1 cellular context compared by ENCODE assay signal in the genomic region with DNA sequence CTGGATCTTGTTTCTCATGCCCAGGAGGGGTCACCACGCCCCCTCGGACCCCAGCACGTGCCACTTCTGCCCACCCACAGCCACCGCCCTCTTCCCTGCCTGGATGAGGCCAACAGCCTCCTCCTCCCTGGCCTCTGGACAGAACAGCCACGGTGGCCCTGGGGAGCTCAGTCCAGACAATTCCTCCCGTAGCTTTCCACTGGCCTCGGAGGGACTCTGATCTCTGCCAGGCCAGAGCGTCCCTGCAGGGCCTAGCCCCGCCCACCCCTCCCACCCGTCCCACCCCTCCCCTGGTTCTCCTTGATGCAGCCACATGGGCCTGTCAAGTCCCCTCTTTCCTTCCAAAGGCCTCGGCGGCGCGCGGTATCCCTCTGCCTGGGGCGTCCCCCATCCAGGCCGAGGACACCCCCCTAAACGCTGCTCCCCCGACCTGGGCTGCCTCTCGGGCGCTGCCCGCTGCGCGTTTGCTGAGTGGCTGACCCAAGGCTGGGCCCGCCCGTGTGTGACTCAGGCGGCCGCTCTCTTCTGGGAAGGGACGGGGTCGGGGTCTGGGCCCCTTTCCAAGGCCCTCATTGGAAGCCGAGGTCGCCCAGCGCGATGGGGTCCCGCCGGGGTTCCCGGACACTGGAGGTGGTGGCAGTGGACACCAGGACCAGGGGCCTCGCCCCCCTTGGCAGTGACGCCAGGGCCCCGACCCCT.
TF ChIP-seq lines count a peak whose summit lies in the region.

No MANE protein-coding gene starts in this region.

TF ChIP-seq in HepG2, 621 proteins besides CTCF, POLR2A, EP300 and RAD21 (continued from another document and continues in another):
- TF ChIP-seq ZNF781 (CRISPR knock-in tag; IDR thresholded peaks at IDR 0.05; ENCODE audit: borderline replicate concordance, not compliant biosample characterization) = no peak
- no peak for TF ChIP-seq CHCHD3 (CRISPR knock-in tag; IDR thresholded peaks at IDR 0.05)
- no peak for TF ChIP-seq SRSF9 (IDR thresholded peaks at IDR 0.05; ENCODE audit: borderline replicate concordance, insufficient read depth, low read depth, low read length, poor library complexity, severe bottlenecking)
- TF ChIP-seq, protein P1, sequence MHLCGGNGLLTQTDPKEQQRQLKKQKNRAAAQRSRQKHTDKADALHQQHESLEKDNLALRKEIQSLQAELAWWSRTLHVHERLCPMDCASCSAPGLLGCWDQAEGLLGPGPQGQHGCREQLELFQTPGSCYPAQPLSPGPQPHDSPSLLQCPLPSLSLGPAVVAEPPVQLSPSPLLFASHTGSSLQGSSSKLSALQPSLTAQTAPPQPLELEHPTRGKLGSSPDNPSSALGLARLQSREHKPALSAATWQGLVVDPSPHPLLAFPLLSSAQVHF (CRISPR knock-in tag; IDR thresholded peaks at IDR 0.05) = no peak
- TF ChIP-seq ZNF703 (CRISPR knock-in tag; IDR thresholded peaks at IDR 0.05; ENCODE audit: borderline replicate concordance) = peak; percentile 67; the same call in 1 of the 2 replicates
- TF ChIP-seq, protein P2, sequence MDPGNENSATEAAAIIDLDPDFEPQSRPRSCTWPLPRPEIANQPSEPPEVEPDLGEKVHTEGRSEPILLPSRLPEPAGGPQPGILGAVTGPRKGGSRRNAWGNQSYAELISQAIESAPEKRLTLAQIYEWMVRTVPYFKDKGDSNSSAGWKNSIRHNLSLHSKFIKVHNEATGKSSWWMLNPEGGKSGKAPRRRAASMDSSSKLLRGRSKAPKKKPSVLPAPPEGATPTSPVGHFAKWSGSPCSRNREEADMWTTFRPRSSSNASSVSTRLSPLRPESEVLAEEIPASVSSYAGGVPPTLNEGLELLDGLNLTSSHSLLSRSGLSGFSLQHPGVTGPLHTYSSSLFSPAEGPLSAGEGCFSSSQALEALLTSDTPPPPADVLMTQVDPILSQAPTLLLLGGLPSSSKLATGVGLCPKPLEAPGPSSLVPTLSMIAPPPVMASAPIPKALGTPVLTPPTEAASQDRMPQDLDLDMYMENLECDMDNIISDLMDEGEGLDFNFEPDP (CRISPR knock-in tag; conservative IDR thresholded peaks at IDR 0.05) = no peak
- TF ChIP-seq ZNF343 (CRISPR knock-in tag; IDR thresholded peaks at IDR 0.05) = no peak
- TF ChIP-seq HOMEZ (CRISPR knock-in tag; IDR thresholded peaks at IDR 0.05; ENCODE audit: low read depth) = no peak
- no peak for TF ChIP-seq KLF15 (CRISPR knock-in tag; IDR thresholded peaks at IDR 0.05; ENCODE audit: borderline replicate concordance)
- TF ChIP-seq, protein P3, sequence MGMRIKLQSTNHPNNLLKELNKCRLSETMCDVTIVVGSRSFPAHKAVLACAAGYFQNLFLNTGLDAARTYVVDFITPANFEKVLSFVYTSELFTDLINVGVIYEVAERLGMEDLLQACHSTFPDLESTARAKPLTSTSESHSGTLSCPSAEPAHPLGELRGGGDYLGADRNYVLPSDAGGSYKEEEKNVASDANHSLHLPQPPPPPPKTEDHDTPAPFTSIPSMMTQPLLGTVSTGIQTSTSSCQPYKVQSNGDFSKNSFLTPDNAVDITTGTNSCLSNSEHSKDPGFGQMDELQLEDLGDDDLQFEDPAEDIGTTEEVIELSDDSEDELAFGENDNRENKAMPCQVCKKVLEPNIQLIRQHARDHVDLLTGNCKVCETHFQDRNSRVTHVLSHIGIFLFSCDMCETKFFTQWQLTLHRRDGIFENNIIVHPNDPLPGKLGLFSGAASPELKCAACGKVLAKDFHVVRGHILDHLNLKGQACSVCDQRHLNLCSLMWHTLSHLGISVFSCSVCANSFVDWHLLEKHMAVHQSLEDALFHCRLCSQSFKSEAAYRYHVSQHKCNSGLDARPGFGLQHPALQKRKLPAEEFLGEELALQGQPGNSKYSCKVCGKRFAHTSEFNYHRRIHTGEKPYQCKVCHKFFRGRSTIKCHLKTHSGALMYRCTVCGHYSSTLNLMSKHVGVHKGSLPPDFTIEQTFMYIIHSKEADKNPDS (CRISPR knock-in tag; IDR thresholded peaks at IDR 0.05) = 0 out of 2 replicates have a peak, but pooled peaks have one; percentile 42
- TF ChIP-seq CERS6 (CRISPR knock-in tag; IDR thresholded peaks at IDR 0.05) = no peak
- no peak for TF ChIP-seq SOX6 (IDR thresholded peaks at IDR 0.05)
- TF ChIP-seq SOX6 (CRISPR knock-in tag; IDR thresholded peaks at IDR 0.05) = peak; percentile 52
- TF ChIP-seq NR2F2 (IDR thresholded peaks at IDR 0.05; ENCODE audit: borderline replicate concordance, low read depth) = no peak
- TF ChIP-seq, protein P4, sequence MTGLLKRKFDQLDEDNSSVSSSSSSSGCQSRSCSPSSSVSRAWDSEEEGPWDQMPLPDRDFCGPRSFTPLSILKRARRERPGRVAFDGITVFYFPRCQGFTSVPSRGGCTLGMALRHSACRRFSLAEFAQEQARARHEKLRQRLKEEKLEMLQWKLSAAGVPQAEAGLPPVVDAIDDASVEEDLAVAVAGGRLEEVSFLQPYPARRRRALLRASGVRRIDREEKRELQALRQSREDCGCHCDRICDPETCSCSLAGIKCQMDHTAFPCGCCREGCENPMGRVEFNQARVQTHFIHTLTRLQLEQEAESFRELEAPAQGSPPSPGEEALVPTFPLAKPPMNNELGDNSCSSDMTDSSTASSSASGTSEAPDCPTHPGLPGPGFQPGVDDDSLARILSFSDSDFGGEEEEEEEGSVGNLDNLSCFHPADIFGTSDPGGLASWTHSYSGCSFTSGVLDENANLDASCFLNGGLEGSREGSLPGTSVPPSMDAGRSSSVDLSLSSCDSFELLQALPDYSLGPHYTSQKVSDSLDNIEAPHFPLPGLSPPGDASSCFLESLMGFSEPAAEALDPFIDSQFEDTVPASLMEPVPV (CRISPR knock-in tag; IDR thresholded peaks at IDR 0.05) = peak; percentile 13; the same call in 1 of the 2 replicates
- no peak for TF ChIP-seq HOXA9 (CRISPR knock-in tag; IDR thresholded peaks at IDR 0.05; ENCODE audit: borderline replicate concordance)
- TF ChIP-seq ZNF616 (CRISPR knock-in tag; IDR thresholded peaks at IDR 0.05; ENCODE audit: low read depth) = 0 out of 2 replicates have a peak, but pooled peaks have one; percentile 27
- TF ChIP-seq THRA (CRISPR knock-in tag; IDR thresholded peaks at IDR 0.05; ENCODE audit: borderline replicate concordance) = no peak
- TF ChIP-seq ZNF260 (CRISPR knock-in tag; IDR thresholded peaks at IDR 0.05; ENCODE audit: borderline replicate concordance, low read depth) = no peak
- TF ChIP-seq, protein P5, sequence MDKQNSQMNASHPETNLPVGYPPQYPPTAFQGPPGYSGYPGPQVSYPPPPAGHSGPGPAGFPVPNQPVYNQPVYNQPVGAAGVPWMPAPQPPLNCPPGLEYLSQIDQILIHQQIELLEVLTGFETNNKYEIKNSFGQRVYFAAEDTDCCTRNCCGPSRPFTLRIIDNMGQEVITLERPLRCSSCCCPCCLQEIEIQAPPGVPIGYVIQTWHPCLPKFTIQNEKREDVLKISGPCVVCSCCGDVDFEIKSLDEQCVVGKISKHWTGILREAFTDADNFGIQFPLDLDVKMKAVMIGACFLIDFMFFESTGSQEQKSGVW (CRISPR knock-in tag; IDR thresholded peaks at IDR 0.05; ENCODE audit: borderline replicate concordance) = no peak
- TF ChIP-seq SP2 (CRISPR knock-in tag; IDR thresholded peaks at IDR 0.05) = no peak
- TF ChIP-seq ZNF737 (CRISPR knock-in tag; IDR thresholded peaks at IDR 0.05; ENCODE audit: borderline replicate concordance) = no peak
- no peak for TF ChIP-seq UBTF (CRISPR knock-in tag; IDR thresholded peaks at IDR 0.05)
- no peak for TF ChIP-seq CEBPB (IDR thresholded peaks at IDR 0.05; ENCODE audit: borderline replicate concordance, low read depth, low read length)
- TF ChIP-seq FOXA3 (CRISPR knock-in tag; IDR thresholded peaks at IDR 0.05) = 0 out of 2 replicates have a peak, but pooled peaks have one; percentile 15
- no peak for TF ChIP-seq FLYWCH1 (CRISPR knock-in tag; IDR thresholded peaks at IDR 0.05)
- TF ChIP-seq GZF1 (CRISPR knock-in tag; IDR thresholded peaks at IDR 0.05) = no peak
- TF ChIP-seq SP4 (CRISPR knock-in tag; IDR thresholded peaks at IDR 0.05) = no peak; the same call in none of the 2 replicates
- TF ChIP-seq CHD2 (IDR thresholded peaks at IDR 0.05; ENCODE audit: low read depth, low read length) = no peak
- TF ChIP-seq ETS1 (CRISPR knock-in tag; IDR thresholded peaks at IDR 0.05) = no peak
- TF ChIP-seq ZBTB46 (CRISPR knock-in tag; IDR thresholded peaks at IDR 0.05; ENCODE audit: borderline replicate concordance) = 0 out of 2 replicates have a peak, but pooled peaks have one; percentile 2
- TF ChIP-seq ZNF251 (CRISPR knock-in tag; IDR thresholded peaks at IDR 0.05) = no peak
- no peak for TF ChIP-seq ZSCAN12 (CRISPR knock-in tag; IDR thresholded peaks at IDR 0.05)
- TF ChIP-seq PREB (CRISPR knock-in tag; IDR thresholded peaks at IDR 0.05) = no peak
- TF ChIP-seq ZFP36L1 (CRISPR knock-in tag; IDR thresholded peaks at IDR 0.05) = no peak
- no peak for TF ChIP-seq ZBTB25 (CRISPR knock-in tag; IDR thresholded peaks at IDR 0.05)
